9 cellular contexts compared by ENCODE assay signal in genomic region chr1:235275223-235275622, GRCh38. TPM values are rescaled to one million over a fixed set of nuclear protein-coding genes. Genes with fewer than 3 reads are reported as not detected.
DNase-seq lines count a peak whose midpoint lies in the region; ATAC-seq, FAIRE-seq and TF ChIP-seq lines count a peak whose summit lies in the region.
"Had no signal": no experiment of that assay in that cellular context is flagged by ENCODE, and none has a peak within 500 bp of the region (broad histone marks: within the 10 kb centered on the region; RNA-seq: fewer than 3 reads in every experiment).

No MANE protein-coding gene starts in this region.

- no peaks in the 10 kb centered on the region for H3K27me3 Mint-ChIP-seq in brain
- H3K27me3 Mint-ChIP-seq in chondrocyte (ENCODE audit: low read depth): no peaks in the 10 kb centered on the region

- H3K4me1 Mint-ChIP-seq in brain (peaks cover 78% of the 10 kb centered on the region), chondrocyte (ENCODE audit: low read depth) (peaks cover 26% of the 10 kb centered on the region)

- H3K9me3 ChIP-seq in A673 (ENCODE audit: low read depth, low read length, poor library complexity, severe bottlenecking): no peaks in the 10 kb centered on the region

- 0 out of 2 replicates have a peak, but pooled peaks have one; percentile 21 for TF ChIP-seq POLR2A in GM12891 (IDR thresholded peaks at IDR 0.05; ENCODE audit: low read depth, low read length)

- no peaks in the 10 kb centered on the region for H3K27me3 ChIP-seq in A673 (replicated peaks; ENCODE audit: insufficient read depth, low read depth, low read length, poor library complexity)

- H3K36me3 Mint-ChIP-seq in brain: peaks cover 4% of the 10 kb centered on the region
- no peaks in the 10 kb centered on the region for H3K36me3 Mint-ChIP-seq in chondrocyte (ENCODE audit: low read depth)

- no peaks in the 10 kb centered on the region for H3K4me1 ChIP-seq in A673 (ENCODE audit: insufficient read depth, low read length, poor library complexity, severe bottlenecking)

- H3K9me3 Mint-ChIP-seq in brain: no peaks in the 10 kb centered on the region
- no peaks in the 10 kb centered on the region for H3K9me3 Mint-ChIP-seq in chondrocyte (ENCODE audit: low read depth)
- H3K9me3 Mint-ChIP-seq: GM23338 had no signal

- ATAC-seq in HG03558 (IDR thresholded peaks at IDR 0.05; ENCODE audit: extremely low read depth, unreplicated experiment): peak; percentile 42
- ATAC-seq: GM23338 had no signal

- H3K27ac Mint-ChIP-seq in brain (peak overlapping the region in 3 of 5 experiments; percentile 3 to 64 (median 7)), chondrocyte (ENCODE audit: unreplicated experiment) (no peak overlapping the region)
- H3K27ac Mint-ChIP-seq: GM23338 had no signal

- DNase-seq in GM12891 (ENCODE audit: insufficient read length, low spot score) (peak; percentile 33), GM20000 (ENCODE audit: low spot score) (peak; percentile 58), kidney tubule cell (ENCODE audit: low spot score) (no peak), HT-29 (ENCODE audit: low spot score) (no peak), A673 (ENCODE audit: low spot score) (no peak), chondrocyte (ENCODE audit: low spot score) (no peak)

- no peak for TF ChIP-seq CTCF in GM20000 (IDR thresholded peaks at IDR 0.05; ENCODE audit: extremely low read depth, missing control alignments)
- no peak for TF ChIP-seq CTCF in brain (conservative IDR thresholded peaks at IDR 0.05)
- no peak for TF ChIP-seq CTCF in A673 (conservative IDR thresholded peaks at IDR 0.05; ENCODE audit: low read depth, low read length)
- TF ChIP-seq CTCF in chondrocyte (IDR thresholded peaks at IDR 0.05): no peak

- no TSS peak for BruUV-seq in A673 (replicated peaks; lab: Mats Ljungman, UMichigan)

- intact Hi-C loops in A673 (cut with micrococcal nuclease; ENCODE audit: unreplicated experiment): no loop called here

- H3K27ac ChIP-seq in A673 (ENCODE audit: low read depth, low read length, poor library complexity, severe bottlenecking): no peak overlapping the region

- no peaks in the 10 kb centered on the region for H3K36me3 ChIP-seq in A673 (ENCODE audit: insufficient read depth, low read length, poor library complexity, severe bottlenecking)

- CTCF ChIA-PET in A673 (lab: Charles Lee): no interaction called here

- POLR2A ChIA-PET in A673 (lab: Charles Lee; ENCODE audit: low non-redundant PET): no interaction called here

- FAIRE-seq in GM12891 (lab: Jason Lieb, UNC): peak; percentile 82

- H3K4me3 Mint-ChIP-seq in brain: no peak overlapping the region
- no peak overlapping the region for H3K4me3 Mint-ChIP-seq in chondrocyte (ENCODE audit: unreplicated experiment)
- H3K4me3 Mint-ChIP-seq: GM23338 had no signal

- no peak overlapping the region for H3K4me3 ChIP-seq in A673 (ENCODE audit: low read depth, low read length, poor library complexity, severe bottlenecking)
- H3K4me3 ChIP-seq: GM23338 had no signal

TF ChIP-seq in GM12891, 5 proteins besides CTCF, POLR2A, EP300 and RAD21:
- TF ChIP-seq POLR2AphosphoS5 (IDR thresholded peaks at IDR 0.05; ENCODE audit: low read depth, low read length): no peak
- no peak for TF ChIP-seq PAX5 (IDR thresholded peaks at IDR 0.05; ENCODE audit: insufficient read depth, low read length, severe bottlenecking)
- peak; percentile 67 for TF ChIP-seq SPI1 (IDR thresholded peaks at IDR 0.05; ENCODE audit: low read depth, low read length)
- TF ChIP-seq POU2F2 (IDR thresholded peaks at IDR 0.05; ENCODE audit: low read depth, low read length): no peak
- TF ChIP-seq TAF1 (IDR thresholded peaks at IDR 0.05; ENCODE audit: low read depth, low read length): no peak

RNA-seq across cellular contexts. Expression of gene ARID4B, which starts 52.8 kb away (rescaled TPM):
- 17.9 TPM for polyA plus RNA-seq in GM12891 (2012; ENCODE audit: low read depth, missing spikeins)
- 8.1 TPM for polyA plus RNA-seq in brain (ENCODE audit: insufficient read depth, low read depth, low replicate concordance)
- total RNA-seq in HT-29 (2014; rRNA removed; shearing (Covaris generic)): 30.0 and 34.5 TPM in 2 replicates
- total RNA-seq in A673 (2021) (17.6 and 18.1 TPM in 2 replicates), chondrocyte (26.5 to 33.5 TPM (median 26.5 TPM) in 3 replicates)

RNA-seq across cellular contexts. Expression of gene GGPS1, which starts 53.1 kb away (rescaled TPM):
- 13.6 TPM for polyA plus RNA-seq in GM12891 (2012; ENCODE audit: low read depth, missing spikeins)
- 22.3 TPM for polyA plus RNA-seq in brain (ENCODE audit: insufficient read depth, low read depth, low replicate concordance)
- 10.0 and 13.6 TPM in 2 replicates for total RNA-seq in HT-29 (2014; rRNA removed; shearing (Covaris generic))
- total RNA-seq in A673 (2021) (26.8 and 30.4 TPM in 2 replicates), chondrocyte (39.1 to 44.5 TPM (median 39.4 TPM) in 3 replicates)

Comparison
In these comparisons a context has a peak if more than half of its experiments do, and no peak if none do; other contexts are left out.
1. DNase-seq: peak in GM12891 (single experiment) and GM20000 (single experiment); none in kidney tubule cell (single experiment), HT-29 (single experiment), A673 (single experiment) and chondrocyte (single experiment).